Comparison of ENCODE assay signal across 1 cellular context in the genomic region with DNA sequence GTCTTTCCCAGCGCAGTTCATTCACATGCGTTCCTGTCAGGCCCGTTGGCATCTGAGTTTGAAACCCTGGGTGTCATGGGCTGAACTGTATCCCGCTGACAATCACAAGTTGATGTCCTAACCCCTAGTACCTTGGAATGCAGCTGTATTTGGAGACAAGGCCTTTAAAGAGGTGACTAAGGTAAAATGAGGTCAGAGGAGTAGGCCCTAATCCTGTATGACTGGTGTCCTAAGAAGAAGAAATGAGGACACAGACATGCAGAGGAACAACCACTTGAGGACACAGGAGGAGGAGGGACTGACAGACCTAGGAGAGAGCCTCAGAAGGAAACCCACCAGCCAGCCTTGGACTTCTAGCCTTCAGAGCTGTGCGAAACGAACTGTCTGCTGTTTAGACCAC.
TF ChIP-seq lines count a peak whose summit lies in the region.

No MANE protein-coding gene starts in this region.

TF ChIP-seq in GM23338, 12 proteins besides CTCF, POLR2A, EP300 and RAD21:
- TF ChIP-seq, protein P1, sequence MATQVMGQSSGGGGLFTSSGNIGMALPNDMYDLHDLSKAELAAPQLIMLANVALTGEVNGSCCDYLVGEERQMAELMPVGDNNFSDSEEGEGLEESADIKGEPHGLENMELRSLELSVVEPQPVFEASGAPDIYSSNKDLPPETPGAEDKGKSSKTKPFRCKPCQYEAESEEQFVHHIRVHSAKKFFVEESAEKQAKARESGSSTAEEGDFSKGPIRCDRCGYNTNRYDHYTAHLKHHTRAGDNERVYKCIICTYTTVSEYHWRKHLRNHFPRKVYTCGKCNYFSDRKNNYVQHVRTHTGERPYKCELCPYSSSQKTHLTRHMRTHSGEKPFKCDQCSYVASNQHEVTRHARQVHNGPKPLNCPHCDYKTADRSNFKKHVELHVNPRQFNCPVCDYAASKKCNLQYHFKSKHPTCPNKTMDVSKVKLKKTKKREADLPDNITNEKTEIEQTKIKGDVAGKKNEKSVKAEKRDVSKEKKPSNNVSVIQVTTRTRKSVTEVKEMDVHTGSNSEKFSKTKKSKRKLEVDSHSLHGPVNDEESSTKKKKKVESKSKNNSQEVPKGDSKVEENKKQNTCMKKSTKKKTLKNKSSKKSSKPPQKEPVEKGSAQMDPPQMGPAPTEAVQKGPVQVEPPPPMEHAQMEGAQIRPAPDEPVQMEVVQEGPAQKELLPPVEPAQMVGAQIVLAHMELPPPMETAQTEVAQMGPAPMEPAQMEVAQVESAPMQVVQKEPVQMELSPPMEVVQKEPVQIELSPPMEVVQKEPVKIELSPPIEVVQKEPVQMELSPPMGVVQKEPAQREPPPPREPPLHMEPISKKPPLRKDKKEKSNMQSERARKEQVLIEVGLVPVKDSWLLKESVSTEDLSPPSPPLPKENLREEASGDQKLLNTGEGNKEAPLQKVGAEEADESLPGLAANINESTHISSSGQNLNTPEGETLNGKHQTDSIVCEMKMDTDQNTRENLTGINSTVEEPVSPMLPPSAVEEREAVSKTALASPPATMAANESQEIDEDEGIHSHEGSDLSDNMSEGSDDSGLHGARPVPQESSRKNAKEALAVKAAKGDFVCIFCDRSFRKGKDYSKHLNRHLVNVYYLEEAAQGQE (IDR thresholded peaks at IDR 0.05; ENCODE audit: unreplicated experiment) = no peak
- no peak for TF ChIP-seq STAT1 (IDR thresholded peaks at IDR 0.05; ENCODE audit: unreplicated experiment)
- TF ChIP-seq ZNF331 (CRISPR knock-in tag; IDR thresholded peaks at IDR 0.05; ENCODE audit: low read depth) = no peak
- TF ChIP-seq EZH2 (IDR thresholded peaks at IDR 0.05; ENCODE audit: low read depth, unreplicated experiment) = no peak
- TF ChIP-seq CREB1 (CRISPR knock-in tag; IDR thresholded peaks at IDR 0.05; ENCODE audit: low read depth) = no peak
- TF ChIP-seq ZNF114 (CRISPR knock-in tag; IDR thresholded peaks at IDR 0.05) = no peak
- TF ChIP-seq, protein P2, sequence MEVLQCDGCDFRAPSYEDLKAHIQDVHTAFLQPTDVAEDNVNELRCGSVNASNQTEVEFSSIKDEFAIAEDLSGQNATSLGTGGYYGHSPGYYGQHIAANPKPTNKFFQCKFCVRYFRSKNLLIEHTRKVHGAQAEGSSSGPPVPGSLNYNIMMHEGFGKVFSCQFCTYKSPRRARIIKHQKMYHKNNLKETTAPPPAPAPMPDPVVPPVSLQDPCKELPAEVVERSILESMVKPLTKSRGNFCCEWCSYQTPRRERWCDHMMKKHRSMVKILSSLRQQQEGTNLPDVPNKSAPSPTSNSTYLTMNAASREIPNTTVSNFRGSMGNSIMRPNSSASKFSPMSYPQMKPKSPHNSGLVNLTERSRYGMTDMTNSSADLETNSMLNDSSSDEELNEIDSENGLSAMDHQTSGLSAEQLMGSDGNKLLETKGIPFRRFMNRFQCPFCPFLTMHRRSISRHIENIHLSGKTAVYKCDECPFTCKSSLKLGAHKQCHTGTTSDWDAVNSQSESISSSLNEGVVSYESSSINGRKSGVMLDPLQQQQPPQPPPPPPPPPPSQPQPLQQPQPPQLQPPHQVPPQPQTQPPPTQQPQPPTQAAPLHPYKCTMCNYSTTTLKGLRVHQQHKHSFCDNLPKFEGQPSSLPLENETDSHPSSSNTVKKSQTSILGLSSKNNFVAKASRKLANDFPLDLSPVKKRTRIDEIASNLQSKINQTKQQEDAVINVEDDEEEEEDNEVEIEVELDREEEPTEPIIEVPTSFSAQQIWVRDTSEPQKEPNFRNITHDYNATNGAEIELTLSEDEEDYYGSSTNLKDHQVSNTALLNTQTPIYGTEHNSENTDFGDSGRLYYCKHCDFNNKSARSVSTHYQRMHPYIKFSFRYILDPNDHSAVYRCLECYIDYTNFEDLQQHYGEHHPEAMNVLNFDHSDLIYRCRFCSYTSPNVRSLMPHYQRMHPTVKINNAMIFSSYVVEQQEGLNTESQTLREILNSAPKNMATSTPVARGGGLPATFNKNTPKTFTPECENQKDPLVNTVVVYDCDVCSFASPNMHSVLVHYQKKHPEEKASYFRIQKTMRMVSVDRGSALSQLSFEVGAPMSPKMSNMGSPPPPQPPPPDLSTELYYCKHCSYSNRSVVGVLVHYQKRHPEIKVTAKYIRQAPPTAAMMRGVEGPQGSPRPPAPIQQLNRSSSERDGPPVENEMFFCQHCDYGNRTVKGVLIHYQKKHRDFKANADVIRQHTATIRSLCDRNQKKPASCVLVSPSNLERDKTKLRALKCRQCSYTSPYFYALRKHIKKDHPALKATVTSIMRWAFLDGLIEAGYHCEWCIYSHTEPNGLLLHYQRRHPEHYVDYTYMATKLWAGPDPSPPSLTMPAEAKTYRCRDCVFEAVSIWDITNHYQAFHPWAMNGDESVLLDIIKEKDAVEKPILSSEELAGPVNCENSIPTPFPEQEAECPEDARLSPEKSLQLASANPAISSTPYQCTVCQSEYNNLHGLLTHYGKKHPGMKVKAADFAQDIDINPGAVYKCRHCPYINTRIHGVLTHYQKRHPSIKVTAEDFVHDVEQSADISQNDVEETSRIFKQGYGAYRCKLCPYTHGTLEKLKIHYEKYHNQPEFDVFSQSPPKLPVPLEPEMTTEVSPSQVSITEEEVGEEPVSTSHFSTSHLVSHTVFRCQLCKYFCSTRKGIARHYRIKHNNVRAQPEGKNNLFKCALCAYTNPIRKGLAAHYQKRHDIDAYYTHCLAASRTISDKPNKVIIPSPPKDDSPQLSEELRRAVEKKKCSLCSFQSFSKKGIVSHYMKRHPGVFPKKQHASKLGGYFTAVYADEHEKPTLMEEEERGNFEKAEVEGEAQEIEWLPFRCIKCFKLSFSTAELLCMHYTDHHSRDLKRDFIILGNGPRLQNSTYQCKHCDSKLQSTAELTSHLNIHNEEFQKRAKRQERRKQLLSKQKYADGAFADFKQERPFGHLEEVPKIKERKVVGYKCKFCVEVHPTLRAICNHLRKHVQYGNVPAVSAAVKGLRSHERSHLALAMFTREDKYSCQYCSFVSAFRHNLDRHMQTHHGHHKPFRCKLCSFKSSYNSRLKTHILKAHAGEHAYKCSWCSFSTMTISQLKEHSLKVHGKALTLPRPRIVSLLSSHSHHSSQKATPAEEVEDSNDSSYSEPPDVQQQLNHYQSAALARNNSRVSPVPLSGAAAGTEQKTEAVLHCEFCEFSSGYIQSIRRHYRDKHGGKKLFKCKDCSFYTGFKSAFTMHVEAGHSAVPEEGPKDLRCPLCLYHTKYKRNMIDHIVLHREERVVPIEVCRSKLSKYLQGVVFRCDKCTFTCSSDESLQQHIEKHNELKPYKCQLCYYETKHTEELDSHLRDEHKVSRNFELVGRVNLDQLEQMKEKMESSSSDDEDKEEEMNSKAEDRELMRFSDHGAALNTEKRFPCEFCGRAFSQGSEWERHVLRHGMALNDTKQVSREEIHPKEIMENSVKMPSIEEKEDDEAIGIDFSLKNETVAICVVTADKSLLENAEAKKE (CRISPR knock-in tag; IDR thresholded peaks at IDR 0.05) = no peak
- no peak for TF ChIP-seq JUNB (IDR thresholded peaks at IDR 0.05; ENCODE audit: unreplicated experiment)
- no peak for TF ChIP-seq POLR2AphosphoS5 (IDR thresholded peaks at IDR 0.05; ENCODE audit: low read depth)
